Comparison of ENCODE assay signal across 29 cellular contexts in the genomic region with DNA sequence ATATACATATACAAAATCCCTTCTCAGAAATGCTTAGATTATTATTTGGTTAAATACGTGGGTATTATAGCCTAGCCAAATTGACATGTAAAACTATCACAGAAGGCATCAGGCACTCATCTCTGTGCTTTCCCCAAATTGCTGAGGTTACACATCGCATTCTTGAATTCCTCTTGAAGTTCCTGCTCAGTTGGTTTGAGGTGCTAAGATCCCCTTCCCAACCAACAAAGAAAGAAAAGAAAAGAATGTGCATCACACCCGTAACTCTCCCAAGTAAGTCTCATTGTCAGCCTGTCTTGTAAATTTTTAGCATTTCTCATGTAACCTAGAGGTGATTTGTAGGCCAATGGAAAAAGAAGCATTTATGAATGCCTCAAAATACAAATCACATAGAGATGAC.
"Had no signal": no experiment of that assay in that cellular context is flagged by ENCODE, and none has a peak within 500 bp of the region (broad histone marks: within the 10 kb centered on the region; RNA-seq: fewer than 3 reads in every experiment).

No MANE protein-coding gene starts in this region.

- H2AFZ ChIP-seq: neural progenitor cell, parathyroid adenoma had no signal

- H3K27ac ChIP-seq: coronary artery, esophagus muscularis mucosa, heart right ventricle, left lung, neural progenitor cell, parathyroid adenoma, right lobe of liver, suprapubic skin, transverse colon, upper lobe of right lung, uterus had no signal

- H3K27me3 ChIP-seq: esophagus muscularis mucosa, heart right ventricle, left lung, neural progenitor cell, right lobe of liver, suprapubic skin, transverse colon, upper lobe of right lung, uterus had no signal

- H3K27ac Mint-ChIP-seq: naive thymus-derived CD4-positive, alpha-beta T cell; nephron; neural progenitor cell; progenitor cell of endocrine pancreas; stimulated activated naive CD8-positive, alpha-beta T cell treated with anti-CD3 and anti-CD28 coated beads, Interleukin-15, amount 100 ng/mL, for 72 hours had no signal

- H3K36me3 ChIP-seq: esophagus muscularis mucosa, heart right ventricle, left lung, neural progenitor cell, right lobe of liver, suprapubic skin, transverse colon, upper lobe of right lung, uterus had no signal

- H3K4me1 Mint-ChIP-seq: naive thymus-derived CD4-positive, alpha-beta T cell; nephron; neural progenitor cell; stimulated activated naive CD8-positive, alpha-beta T cell treated with anti-CD3 and anti-CD28 coated beads, Interleukin-15, amount 100 ng/mL, for 72 hours had no signal

- H3K4me3 ChIP-seq: coronary artery, esophagus muscularis mucosa, heart right ventricle, left lung, neural progenitor cell, right lobe of liver, smooth muscle cell, suprapubic skin, transverse colon, upper lobe of right lung, uterus had no signal

- H3K9ac ChIP-seq: neural progenitor cell, parathyroid adenoma had no signal

- H3K36me3 Mint-ChIP-seq: naive thymus-derived CD4-positive, alpha-beta T cell; neural progenitor cell had no signal

- H3K9me3 Mint-ChIP-seq: nephron; neural progenitor cell; stimulated activated naive CD8-positive, alpha-beta T cell treated with anti-CD3 and anti-CD28 coated beads, Interleukin-15, amount 100 ng/mL, for 72 hours had no signal

- H3K4me2 ChIP-seq: neural progenitor cell, smooth muscle cell had no signal

- DNase-seq: dermis blood vessel endothelial cell; effector memory CD4-positive, alpha-beta T cell; foreskin melanocyte; glutamatergic neuron; heart right ventricle; hippocampal formation; left cardiac atrium; left lung; mesenchymal stem cell; midbrain; naive thymus-derived CD4-positive, alpha-beta T cell; right lobe of liver; stimulated activated CD4-positive, alpha-beta T cell treated with anti-CD3 and anti-CD28 coated beads, Interleukin-12 subunit alpha, Interleukin-12 subunit beta, amount 100 ng/mL, for 4 hours; stimulated activated CD4-positive, alpha-beta T cell treated with anti-CD3 and anti-CD28 coated beads, Interleukin-1b, Interleukin-23, amount 100 ng/mL, for 48 hours; stimulated activated CD4-positive, alpha-beta T cell treated with anti-CD3 and anti-CD28 coated beads, Interleukin-4, amount 100 ng/mL, for 1 hour; stimulated activated CD8-positive, alpha-beta memory T cell treated with anti-CD3 and anti-CD28 coated beads, Interleukin-4, amount 100 ng/mL, for 48 hours; stimulated activated naive CD4-positive, alpha-beta T cell; stimulated activated naive CD8-positive, alpha-beta T cell treated with anti-CD3 and anti-CD28 coated beads, Interleukin-15, amount 100 ng/mL, for 72 hours; transverse colon; upper lobe of right lung; uterus had no signal

- H3K4me1 ChIP-seq: esophagus muscularis mucosa, heart right ventricle, left lung, neural progenitor cell, parathyroid adenoma, right lobe of liver, suprapubic skin, transverse colon, upper lobe of right lung, uterus had no signal

- H3K79me2 ChIP-seq: parathyroid adenoma had no signal

- ATAC-seq: heart right ventricle; left cardiac atrium; left lung; naive thymus-derived CD4-positive, alpha-beta T cell; right lobe of liver; stimulated activated naive CD8-positive, alpha-beta T cell treated with anti-CD3 and anti-CD28 coated beads, Interleukin-15, amount 100 ng/mL, for 72 hours; upper lobe of right lung had no signal

- H3K4me3 Mint-ChIP-seq: naive thymus-derived CD4-positive, alpha-beta T cell; nephron; neural progenitor cell; stimulated activated naive CD8-positive, alpha-beta T cell treated with anti-CD3 and anti-CD28 coated beads, Interleukin-15, amount 100 ng/mL, for 72 hours had no signal

- H3K9me3 ChIP-seq: esophagus muscularis mucosa, heart right ventricle, left lung, right lobe of liver, suprapubic skin, transverse colon, upper lobe of right lung, uterus had no signal

- H3K27me3 Mint-ChIP-seq: naive thymus-derived CD4-positive, alpha-beta T cell; progenitor cell of endocrine pancreas; stimulated activated naive CD8-positive, alpha-beta T cell treated with anti-CD3 and anti-CD28 coated beads, Interleukin-15, amount 100 ng/mL, for 72 hours had no signal
